ENCODE assay signal across 8 cellular contexts in genomic region chr5:141636413-141637265, GRCh38. TPM values are rescaled to one million over a fixed set of nuclear protein-coding genes. Genes with fewer than 3 reads are reported as not detected.
DNase-seq lines count a peak whose midpoint lies in the region; ATAC-seq, FAIRE-seq and TF ChIP-seq lines count a peak whose summit lies in the region.

TSS of gene HDAC3 (minus strand) at chr5:141636849. CDS start at chr5:141636790, 59 bp downstream.
A gene with protein sequence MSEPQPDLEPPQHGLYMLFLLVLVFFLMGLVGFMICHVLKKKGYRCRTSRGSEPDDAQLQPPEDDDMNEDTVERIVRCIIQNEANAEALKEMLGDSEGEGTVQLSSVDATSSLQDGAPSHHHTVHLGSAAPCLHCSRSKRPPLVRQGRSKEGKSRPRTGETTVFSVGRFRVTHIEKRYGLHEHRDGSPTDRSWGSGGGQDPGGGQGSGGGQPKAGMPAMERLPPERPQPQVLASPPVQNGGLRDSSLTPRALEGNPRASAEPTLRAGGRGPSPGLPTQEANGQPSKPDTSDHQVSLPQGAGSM (plus strand): TSS chr5:141636997. CDS start chr5:141638226, 1,229 bp downstream.

- H3K79me2 ChIP-seq in OCI-LY1 (ENCODE audit: insufficient read depth, low read length): peaks cover 32% of the 10 kb centered on the region

- H3K4me3 ChIP-seq in Caco-2 (ENCODE audit: low read depth, low read length) (peak within 1 kb of the TSS; percentile 85), OCI-LY1 (ENCODE audit: low read depth, low read length, poor library complexity, severe bottlenecking) (peak within 1 kb of the TSS; percentile 94), epithelial cell of esophagus (ENCODE audit: low read length) (peak within 1 kb of the TSS; percentile 91)

- no peaks in the 10 kb centered on the region for H4K20me1 ChIP-seq in OCI-LY1 (ENCODE audit: insufficient read depth, low read length)

- H2AFZ ChIP-seq in OCI-LY1 (ENCODE audit: low read length): no peak within 1 kb of the TSS

- peak within 1 kb of the TSS; percentile 70 for H3K27ac ChIP-seq in OCI-LY1 (ENCODE audit: low read depth, low read length, poor library complexity, severe bottlenecking)

- peak; percentile 83 for FAIRE-seq in HTR-8/SVneo (lab: Jason Lieb, UNC)

- DNase-seq in Caco-2: peak; percentile 93 to 98
- DNase-seq in HTR-8/SVneo (ENCODE audit: insufficient read length, low spot score): peak; percentile 93
- peak; percentile 99 for DNase-seq in activated CD8-positive, alpha-beta memory T cell treated with anti-CD3 and anti-CD28 coated beads, Interleukin-2, amount 50 U/mL, for 48 hours
- peak; percentile 95 for DNase-seq in epithelial cell of esophagus (ENCODE audit: low read depth)
- DNase-seq in mucosa of gallbladder (ENCODE audit: low spot score): peak; percentile 94
- peak; percentile 90 to 92 for DNase-seq in stimulated activated CD8-positive, alpha-beta memory T cell treated with anti-CD3 and anti-CD28 coated beads, Interleukin-4, amount 100 ng/mL, for 1 hour (ENCODE audit: low read depth in 2 of 2, low spot score in 1 of 2)

- H3K36me3 ChIP-seq in Caco-2 (ENCODE audit: control insufficient read depth, insufficient read depth, low read length): peaks cover 1% of the 10 kb centered on the region; the same call in 1 of the 2 replicates
- peaks cover 46% of the 10 kb centered on the region for H3K36me3 ChIP-seq in OCI-LY1 (ENCODE audit: insufficient read depth, low read length)

- peak within 1 kb of the TSS; percentile 90 for H3K4me3 Mint-ChIP-seq in Caco-2 (ENCODE audit: unreplicated experiment)

- H3K9me2 ChIP-seq in OCI-LY1 (ENCODE audit: low read depth, low read length): no peaks in the 10 kb centered on the region

- peak; percentile 60 for ATAC-seq in GM21360 (IDR thresholded peaks at IDR 0.05; ENCODE audit: unreplicated experiment)

- CTCF ChIA-PET in Caco-2 (lab: Charles Lee): interaction anchor here (0.6 to 3.7 kb wide), 6 partner anchors 14 to 72 kb away, joined by 3 to 40 read pairs (median 8); partner anchors contain the start of genes DIAPH1 and FCHSD1

- POLR2A ChIA-PET in Caco-2 (lab: Charles Lee): interaction anchor here (0.9 to 3.0 kb wide), 5 partner anchors 9 to 45 kb away, joined by 3 to 23 read pairs (median 7); partner anchors contain the start of genes DIAPH1 and FCHSD1

- H3K27me3 Mint-ChIP-seq in Caco-2 (ENCODE audit: insufficient read depth, unreplicated experiment): no peaks in the 10 kb centered on the region

- no TSS peak for BruUV-seq in Caco-2 (replicated peaks; lab: Mats Ljungman, UMichigan)

- H3K9me3 ChIP-seq in Caco-2: no peaks in the 10 kb centered on the region
- no peaks in the 10 kb centered on the region for H3K9me3 ChIP-seq in OCI-LY1 (ENCODE audit: low read length)

- TF ChIP-seq CTCF in Caco-2 (IDR thresholded peaks at IDR 0.05; ENCODE audit: insufficient read depth in 1 of 2, low read depth in 1 of 2, low read length in 1 of 2, severe bottlenecking in 1 of 2, unreplicated experiment in 1 of 2): no peak
- TF ChIP-seq CTCF in OCI-LY1 (IDR thresholded peaks at IDR 0.05; ENCODE audit: low read length): no peak
- no peak for TF ChIP-seq CTCF in epithelial cell of esophagus (IDR thresholded peaks at IDR 0.05; ENCODE audit: insufficient read depth, low read depth, low read length, missing control alignments)

- H3K27ac Mint-ChIP-seq in Caco-2 (ENCODE audit: unreplicated experiment): peak within 1 kb of the TSS; percentile 72

- H3F3A ChIP-seq in OCI-LY1 (ENCODE audit: insufficient read depth, low read length): no peaks in the 10 kb centered on the region

- peaks cover 11% of the 10 kb centered on the region; the same call in 1 of the 2 replicates for H3K4me1 ChIP-seq in Caco-2
- peaks cover 35% of the 10 kb centered on the region for H3K4me1 ChIP-seq in OCI-LY1 (ENCODE audit: insufficient read depth, low read length, severe bottlenecking)

- peak within 1 kb of the TSS; percentile 90 for H3K9ac ChIP-seq in OCI-LY1 (ENCODE audit: low read length)

- H3K27me3 ChIP-seq in Caco-2 (replicated peaks; ENCODE audit: control insufficient read depth, insufficient read depth, low read length) (no peaks in the 10 kb centered on the region), OCI-LY1 (ENCODE audit: insufficient read depth, low read length) (no peaks in the 10 kb centered on the region)

- H3K36me3 Mint-ChIP-seq in Caco-2 (ENCODE audit: insufficient read depth, unreplicated experiment): peaks cover 7% of the 10 kb centered on the region

- peak within 1 kb of the TSS; percentile 93 for H3K4me2 ChIP-seq in OCI-LY1 (ENCODE audit: low read length)

- peaks cover 10% of the 10 kb centered on the region for H3K4me1 Mint-ChIP-seq in Caco-2 (ENCODE audit: low read depth, unreplicated experiment)

- H3K9me3 Mint-ChIP-seq in Caco-2 (ENCODE audit: unreplicated experiment): no peaks in the 10 kb centered on the region

- intact Hi-C loops in Caco-2 (cut with micrococcal nuclease; ENCODE audit: unreplicated experiment): loop anchor here (1.0 kb wide), 3 partner anchors 15 to 44 kb away; partner anchors contain the start of gene FCHSD1

RNA-seq across cellular contexts. Expression of gene HDAC3, which starts in this region (rescaled TPM):
- total RNA-seq in Caco-2 (2022): 73.0 and 74.5 TPM in 2 replicates
- 43.3 TPM for total RNA-seq in mucosa of gallbladder

RNA-seq across cellular contexts. Expression of the second gene that starts in this region (rescaled TPM):
- total RNA-seq in Caco-2 (2022): 8.7 and 13.6 TPM in 2 replicates
- total RNA-seq in mucosa of gallbladder: 10.2 TPM

Comparison
In these comparisons a context has a peak if more than half of its experiments do, and no peak if none do; other contexts are left out.
1. Peak in every context shown above with its lines: DNase-seq, ATAC-seq, H3K4me3 ChIP-seq and H3K27ac ChIP-seq.